8 cellular contexts compared by ENCODE assay signal in the genomic region with DNA sequence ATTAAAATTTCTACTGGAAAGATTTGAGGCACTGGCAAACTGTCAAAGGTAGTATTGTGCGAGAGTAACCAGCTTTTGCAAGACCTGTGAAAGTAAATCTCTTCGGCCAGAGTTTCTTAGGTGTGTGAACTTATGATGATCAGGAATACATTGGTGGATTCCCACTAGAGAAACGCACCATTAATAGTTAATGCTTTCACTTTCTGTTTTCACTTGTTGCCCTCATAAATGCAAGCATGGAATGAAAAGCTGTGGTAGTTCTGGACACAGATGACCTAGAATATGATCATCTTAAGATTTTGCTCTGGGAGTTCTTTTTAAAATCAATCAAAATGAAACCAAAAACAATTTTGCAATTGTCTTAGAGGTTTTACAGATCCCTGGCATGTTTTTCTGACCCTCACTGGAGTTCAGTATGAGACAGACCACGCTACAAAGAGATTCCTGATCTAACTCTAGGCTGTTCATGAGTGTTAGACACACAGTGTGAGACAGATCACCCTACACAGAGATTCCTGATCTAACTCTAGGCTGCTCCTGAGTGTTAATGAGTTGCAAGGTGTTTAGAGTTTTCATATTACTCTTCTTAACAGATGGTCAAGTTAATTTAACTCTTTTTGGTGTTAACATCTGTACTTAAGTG.
A peak's percentile ranks its signal among the peaks of the same experiment; 100 is the strongest.
DNase-seq lines count a peak whose midpoint lies in the region; ATAC-seq, FAIRE-seq and TF ChIP-seq lines count a peak whose summit lies in the region.

No MANE protein-coding gene starts in this region.

- dilution Hi-C loops in endothelial cell of umbilical vein (cut with MboI; ENCODE audit: extremely low pct_ligation_motif_present, low sequenced_read_pairs): no loop called here

- no peaks in the 10 kb centered on the region for H4K20me1 ChIP-seq in endothelial cell of umbilical vein (replicated peaks; ENCODE audit: control insufficient read depth, extremely low read depth, insufficient read depth, low read length)

- BruUV-seq in endothelial cell of umbilical vein (replicated peaks; lab: Mats Ljungman, UMichigan): no TSS peak

- H3K36me3 Mint-ChIP-seq in stimulated activated effector memory CD8-positive, alpha-beta T cell treated with anti-CD3 and anti-CD28 coated beads, Interleukin-12 subunit alpha, Interleukin-12 subunit beta, amount 100 ng/mL, for 72 hours: no peaks in the 10 kb centered on the region

- H3K4me1 Mint-ChIP-seq in stimulated activated effector memory CD8-positive, alpha-beta T cell treated with anti-CD3 and anti-CD28 coated beads, Interleukin-12 subunit alpha, Interleukin-12 subunit beta, amount 100 ng/mL, for 72 hours: peaks cover 11% of the 10 kb centered on the region

- ATAC-seq in heart left ventricle: peak in 1 of 4 donors; percentile 62
- no peak for ATAC-seq in Right ventricle myocardium superior (ENCODE audit: poor library complexity)
- peak; percentile 83 for ATAC-seq in HG03378 (IDR thresholded peaks at IDR 0.05; ENCODE audit: unreplicated experiment)
- ATAC-seq in stimulated activated effector memory CD8-positive, alpha-beta T cell treated with anti-CD3 and anti-CD28 coated beads, Interleukin-12 subunit alpha, Interleukin-12 subunit beta, amount 100 ng/mL, for 72 hours: peak; percentile 71
- no peak for ATAC-seq in HG03139 (IDR thresholded peaks at IDR 0.05; ENCODE audit: unreplicated experiment)

- intact Hi-C loops in heart left ventricle (cut with DNase I) (loop anchor here in 1 of 10 donors (5.0 kb wide), 1 partner anchor 693 kb away; no protein-coding TSS in a partner anchor), Right ventricle myocardium superior (cut with DNase I) (no loop called here), endothelial cell of umbilical vein (cut with micrococcal nuclease) (no loop called here), head of caudate nucleus (cut with DNase I) (no loop called here)

- no peaks in the 10 kb centered on the region for H3K79me2 ChIP-seq in endothelial cell of umbilical vein (ENCODE audit: control insufficient read depth, insufficient read depth, low read length)

- peak overlapping the region; percentile 65 for H3K27ac Mint-ChIP-seq in stimulated activated effector memory CD8-positive, alpha-beta T cell treated with anti-CD3 and anti-CD28 coated beads, Interleukin-12 subunit alpha, Interleukin-12 subunit beta, amount 100 ng/mL, for 72 hours

- 37 to 49% (median 42%) methylated on average over 4 of the region's 4 CpGs for WGBS in heart left ventricle, 4 donors

- H3K27me3 ChIP-seq in heart left ventricle (no peaks in the 10 kb centered on the region), endothelial cell of umbilical vein (ENCODE audit: control insufficient read depth in 2 of 2, insufficient read depth in 2 of 2, low read length in 2 of 2) (no peaks in the 10 kb centered on the region)

- peak overlapping the region; percentile 28 for H3K9ac ChIP-seq in endothelial cell of umbilical vein (replicated peaks; ENCODE audit: extremely low read depth, insufficient read depth, low read length)

- peak overlapping the region; percentile 42 for H2AFZ ChIP-seq in endothelial cell of umbilical vein (ENCODE audit: low read depth, low read length)

- no peaks in the 10 kb centered on the region for H3K9me3 Mint-ChIP-seq in stimulated activated effector memory CD8-positive, alpha-beta T cell treated with anti-CD3 and anti-CD28 coated beads, Interleukin-12 subunit alpha, Interleukin-12 subunit beta, amount 100 ng/mL, for 72 hours

- TF ChIP-seq POLR2A in heart left ventricle (IDR thresholded peaks at IDR 0.05) (no peak), endothelial cell of umbilical vein (IDR thresholded peaks at IDR 0.05; ENCODE audit: low read depth, low read length) (no peak)

- CTCF ChIA-PET in endothelial cell of umbilical vein (lab: Charles Lee): interaction anchor here (0.6 to 2.6 kb wide), 4 partner anchors 8 to 918 kb away, joined by 3 to 8 read pairs (median 4); no protein-coding TSS in a partner anchor

- POLR2A ChIA-PET in endothelial cell of umbilical vein (lab: Charles Lee): no interaction called here

- peak overlapping the region; percentile 88 for H3K4me2 ChIP-seq in endothelial cell of umbilical vein (ENCODE audit: insufficient read depth, low read length)

- peak overlapping the region; percentile 23 for H3K4me3 Mint-ChIP-seq in stimulated activated effector memory CD8-positive, alpha-beta T cell treated with anti-CD3 and anti-CD28 coated beads, Interleukin-12 subunit alpha, Interleukin-12 subunit beta, amount 100 ng/mL, for 72 hours

- no peaks in the 10 kb centered on the region for H3K9me3 ChIP-seq in heart left ventricle
- no peaks in the 10 kb centered on the region for H3K9me3 ChIP-seq in endothelial cell of umbilical vein (replicated peaks; ENCODE audit: control insufficient read depth, insufficient read depth, low read length)

- H3K4me3 ChIP-seq in heart left ventricle: peak overlapping the region in 10 of 12 donors; percentile 8 to 48 (median 36)
- peak overlapping the region in 2 of 3 experiments; percentile 7 to 40 for H3K4me3 ChIP-seq in endothelial cell of umbilical vein (replicated peaks in 1 of 3; ENCODE audit: insufficient read depth in 1 of 3, low read depth in 1 of 3, low read length in 3 of 3)

- peaks cover 0 to 16% (median 0%) of the 10 kb centered on the region in 12 donors for H3K4me1 ChIP-seq in heart left ventricle
- H3K4me1 ChIP-seq in endothelial cell of umbilical vein (ENCODE audit: control insufficient read depth, extremely low read depth, insufficient read depth, low read length): peaks cover 6% of the 10 kb centered on the region

- H3K36me3 ChIP-seq in heart left ventricle (peaks cover 0 to 25% (median 16%) of the 10 kb centered on the region in 9 donors), endothelial cell of umbilical vein (ENCODE audit: control insufficient read depth in 2 of 2, extremely low read depth in 1 of 2, insufficient read depth in 2 of 2, low read length in 2 of 2) (peaks cover 0 to 5% of the 10 kb centered on the region in 2 experiments)

- no peak for DNase-seq in heart left ventricle
- no peak for DNase-seq in Right ventricle myocardium superior
- peak; percentile 63 for DNase-seq in endothelial cell of umbilical vein (ENCODE audit: low read depth, low spot score)
- no peak for DNase-seq in stimulated activated effector memory CD8-positive, alpha-beta T cell treated with anti-CD3 and anti-CD28 coated beads, Interleukin-12 subunit alpha, Interleukin-12 subunit beta, amount 100 ng/mL, for 72 hours (ENCODE audit: low spot score in 2 of 2)
- DNase-seq in head of caudate nucleus: no peak
- DNase-seq in D341Med (ENCODE audit: low spot score): no peak

- no peaks in the 10 kb centered on the region for H3K9me1 ChIP-seq in endothelial cell of umbilical vein (replicated peaks; ENCODE audit: control insufficient read depth, extremely low read depth, insufficient read depth, low read length)

- no peak for TF ChIP-seq CTCF in heart left ventricle (IDR thresholded peaks at IDR 0.05)
- no peak for TF ChIP-seq CTCF in endothelial cell of umbilical vein (IDR thresholded peaks at IDR 0.05; ENCODE audit: extremely low read depth in 1 of 2, insufficient read depth in 1 of 2, low read depth in 1 of 2, low read length in 2 of 2)

- peak overlapping the region in 4 of 12 donors; percentile 26 to 43 (median 34) for H3K27ac ChIP-seq in heart left ventricle
- no peak overlapping the region for H3K27ac ChIP-seq in endothelial cell of umbilical vein (ENCODE audit: insufficient read depth, low read depth, low read length)

- no peak for FAIRE-seq in endothelial cell of umbilical vein (lab: Jason Lieb, UNC)

TF ChIP-seq in endothelial cell of umbilical vein, 7 proteins besides CTCF, POLR2A, EP300 and RAD21:
- TF ChIP-seq MYC (IDR thresholded peaks at IDR 0.05; ENCODE audit: low read depth, low read length): no peak
- TF ChIP-seq, protein P1, sequence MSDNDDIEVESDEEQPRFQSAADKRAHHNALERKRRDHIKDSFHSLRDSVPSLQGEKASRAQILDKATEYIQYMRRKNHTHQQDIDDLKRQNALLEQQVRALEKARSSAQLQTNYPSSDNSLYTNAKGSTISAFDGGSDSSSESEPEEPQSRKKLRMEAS (IDR thresholded peaks at IDR 0.05; ENCODE audit: insufficient read depth, insufficient read length): no peak
- TF ChIP-seq EZH2 (IDR thresholded peaks at IDR 0.05; ENCODE audit: borderline replicate concordance, low read depth, low read length, severe bottlenecking): no peak
- no peak for TF ChIP-seq JUN (IDR thresholded peaks at IDR 0.05; ENCODE audit: borderline replicate concordance, insufficient read depth, insufficient read length, low read depth)
- TF ChIP-seq GATA2 (IDR thresholded peaks at IDR 0.05; ENCODE audit: insufficient read depth, insufficient read length, low read depth, low read length): no peak
- no peak for TF ChIP-seq POLR2AphosphoS5 (IDR thresholded peaks at IDR 0.05; ENCODE audit: insufficient read depth, low read depth, low read length)
TF ChIP-seq in endothelial cell of umbilical vein: peak in this region for 0.

Comparison
In these comparisons a context has a peak if more than half of its experiments do, and no peak if none do; other contexts are left out.
1. ATAC-seq: peak in HG03378 (single experiment) and stimulated activated effector memory CD8-positive, alpha-beta T cell treated with anti-CD3 and anti-CD28 coated beads, Interleukin-12 subunit alpha, Interleukin-12 subunit beta, amount 100 ng/mL, for 72 hours (single experiment); none in Right ventricle myocardium superior (single experiment) and HG03139 (single experiment).